22 cellular contexts compared by ENCODE assay signal in genomic region chr16:88494335-88495154, GRCh38.
"Had no signal": no experiment of that assay in that cellular context is flagged by ENCODE, and none has a peak within 500 bp of the region (broad histone marks: within the 10 kb centered on the region; RNA-seq: fewer than 3 reads in every experiment).

No MANE protein-coding gene starts in this region.

- H3K4me3 Mint-ChIP-seq: activated CD8-positive, alpha-beta T cell treated with anti-CD3 and anti-CD28 coated beads for 36 hours; activated T-cell treated with anti-CD3 and anti-CD28 coated beads, Interleukin-2, amount 50 U/mL, for 72 hours; memory B cell; naive thymus-derived CD4-positive, alpha-beta T cell had no signal

- ATAC-seq: activated naive CD4-positive, alpha-beta T cell treated with anti-CD3 and anti-CD28 coated beads, Interleukin-2, amount 50 U/mL, for 72 hours; activated T-cell treated with anti-CD3 and anti-CD28 coated beads, Interleukin-2, amount 50 U/mL, for 72 hours; left ventricle myocardium superior; mucosa of descending colon; naive thymus-derived CD4-positive, alpha-beta T cell had no signal

- H3K27me3 ChIP-seq: uterus had no signal

- H3K36me3 ChIP-seq: sigmoid colon, tibial artery, uterus had no signal

- H3K27ac Mint-ChIP-seq: activated CD8-positive, alpha-beta T cell treated with anti-CD3 and anti-CD28 coated beads for 36 hours; activated naive CD4-positive, alpha-beta T cell treated with anti-CD3 and anti-CD28 coated beads, Interleukin-2, amount 50 U/mL, for 72 hours; activated T-cell treated with anti-CD3 and anti-CD28 coated beads, Interleukin-2, amount 50 U/mL, for 72 hours; memory B cell; naive thymus-derived CD4-positive, alpha-beta T cell had no signal

- DNase-seq: activated CD4-positive, alpha-beta T cell treated with anti-CD3 and anti-CD28 coated beads for 4 hours; activated CD8-positive, alpha-beta T cell treated with anti-CD3 and anti-CD28 coated beads for 36 hours; activated gamma-delta T cell; activated T-cell treated with anti-CD3 and anti-CD28 coated beads, Interleukin-2, amount 50 U/mL, for 72 hours; amniotic stem cell; central memory CD4-positive, alpha-beta T cell; effector CD4-positive, alpha-beta T cell; foreskin fibroblast; glutamatergic neuron; kidney glomerular epithelial cell; left ventricle myocardium superior; mucosa of descending colon; naive thymus-derived CD4-positive, alpha-beta T cell; nucleus accumbens; sigmoid colon; stimulated activated CD4-positive, alpha-beta T cell treated with anti-CD3 and anti-CD28 coated beads, Interleukin-1b, Interleukin-23, amount 100 ng/mL, for 48 hours; tibial artery; uterus had no signal

- H3K36me3 Mint-ChIP-seq: activated naive CD4-positive, alpha-beta T cell treated with anti-CD3 and anti-CD28 coated beads, Interleukin-2, amount 50 U/mL, for 72 hours; naive thymus-derived CD4-positive, alpha-beta T cell had no signal

- H3K9me3 ChIP-seq: mucosa of descending colon, sigmoid colon, tibial artery, uterus had no signal

- H3K4me1 ChIP-seq: sigmoid colon, tibial artery, uterus had no signal

- H3K4me3 ChIP-seq: coronary artery, mucosa of descending colon, sigmoid colon, tibial artery, uterus had no signal

- H3K27me3 Mint-ChIP-seq: activated CD8-positive, alpha-beta T cell treated with anti-CD3 and anti-CD28 coated beads for 36 hours; memory B cell; naive thymus-derived CD4-positive, alpha-beta T cell had no signal

- H3K27ac ChIP-seq: coronary artery, sigmoid colon, tibial artery, uterus, VCaP had no signal

- H3K9me3 Mint-ChIP-seq: activated CD8-positive, alpha-beta T cell treated with anti-CD3 and anti-CD28 coated beads for 36 hours; activated naive CD4-positive, alpha-beta T cell treated with anti-CD3 and anti-CD28 coated beads, Interleukin-2, amount 50 U/mL, for 72 hours; activated T-cell treated with anti-CD3 and anti-CD28 coated beads, Interleukin-2, amount 50 U/mL, for 72 hours; memory B cell; naive thymus-derived CD4-positive, alpha-beta T cell had no signal
